ENCODE assay signal across 1 cellular context in genomic region chr9:137588891-137589290, GRCh38.
TF ChIP-seq lines count a peak whose summit lies in the region.

No MANE protein-coding gene starts in this region.

TF ChIP-seq in GM23338, 12 proteins besides CTCF, POLR2A, EP300 and RAD21 (continued from another document):
- TF ChIP-seq ZNF462 (CRISPR knock-in tag; IDR thresholded peaks at IDR 0.05): no peak
- no peak for TF ChIP-seq STAT1 (IDR thresholded peaks at IDR 0.05; ENCODE audit: unreplicated experiment)
- no peak for TF ChIP-seq JUNB (IDR thresholded peaks at IDR 0.05; ENCODE audit: unreplicated experiment)
- no peak for TF ChIP-seq EZH2phosphoT487 (IDR thresholded peaks at IDR 0.05; ENCODE audit: unreplicated experiment)
- no peak for TF ChIP-seq CREB1 (CRISPR knock-in tag; IDR thresholded peaks at IDR 0.05; ENCODE audit: low read depth)
- TF ChIP-seq NANOG (IDR thresholded peaks at IDR 0.05; ENCODE audit: borderline replicate concordance): no peak
